ENCODE assay signal across 15 cellular contexts in the genomic region with DNA sequence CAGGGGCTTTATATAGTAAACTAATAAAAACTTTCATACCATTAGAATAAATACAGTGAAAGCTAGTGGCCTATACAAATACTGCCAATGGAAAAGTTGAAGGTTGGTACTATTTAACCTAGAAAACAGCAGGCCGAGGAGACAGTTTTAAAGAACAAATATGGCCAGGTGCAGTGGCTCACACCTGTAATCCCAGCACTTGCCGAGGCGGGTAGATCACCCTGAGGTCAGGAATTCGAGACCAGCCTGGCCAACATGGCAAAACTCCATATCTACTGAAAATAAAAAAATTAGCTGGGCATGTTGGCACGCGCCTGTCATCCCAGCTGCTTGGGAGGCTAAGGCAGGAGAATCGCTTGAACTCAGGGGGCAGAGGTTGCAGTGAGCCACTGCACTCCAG. TPM values are rescaled to one million over a fixed set of nuclear protein-coding genes. Genes with fewer than 3 reads are reported as not detected.
A peak's percentile ranks its signal among the peaks of the same experiment; 100 is the strongest.
DNase-seq lines count a peak whose midpoint lies in the region; ATAC-seq, FAIRE-seq and TF ChIP-seq lines count a peak whose summit lies in the region.
"Had no signal": no experiment of that assay in that cellular context is flagged by ENCODE, and none has a peak within 500 bp of the region (broad histone marks: within the 10 kb centered on the region; RNA-seq: fewer than 3 reads in every experiment).

No MANE protein-coding gene starts in this region.

- no peak overlapping the region for H3K27ac ChIP-seq in keratinocyte (ENCODE audit: control insufficient read depth, insufficient read depth, low read length)

- H2AFZ ChIP-seq in keratinocyte (ENCODE audit: control insufficient read depth, low read length) = no peak overlapping the region

- DNase-seq in NCI-H748 (lab: John Stamatoyannopoulos, UW; ENCODE audit: unreplicated experiment) = peak; percentile 52
- no peak for DNase-seq in NCI-H748 treated with DMSO at 0.1 percent for 48 hours (lab: John Stamatoyannopoulos, UW)
- DNase-seq in LNCaP clone FGC (ENCODE audit: low read depth) = peak; percentile 67
- no peak for DNase-seq in keratinocyte (ENCODE audit: low read depth, low spot score)
- DNase-seq in DMS 273 treated with DMSO at 0.1 percent for 48 hours (lab: John Stamatoyannopoulos, UW) = no peak
- no peak for DNase-seq in NCI-H2029 (lab: John Stamatoyannopoulos, UW)
- DNase-seq: CD4-positive, alpha-beta T cell; DMS153; GF-D8 had no signal

- TF ChIP-seq CTCF in LNCaP clone FGC (IDR thresholded peaks at IDR 0.05; ENCODE audit: control insufficient read depth, extremely low read depth, insufficient read depth) = no peak
- TF ChIP-seq CTCF in keratinocyte (optimal IDR thresholded peaks at IDR 0.05 in 1 of 3, IDR thresholded peaks at IDR 0.05 in 1 of 3, conservative IDR thresholded peaks at IDR 0.05 in 1 of 3; ENCODE audit: extremely low read depth in 1 of 3, insufficient read depth in 2 of 3, low read length in 3 of 3) = no peak

- H3K4me3 ChIP-seq in LNCaP clone FGC (ENCODE audit: low read depth, low read length) (no peak overlapping the region), keratinocyte (ENCODE audit: control insufficient read depth in 2 of 3, extremely low read depth in 1 of 3, insufficient read depth in 2 of 3, low read depth in 1 of 3, low read length in 3 of 3) (no peak overlapping the region)
- H3K4me3 ChIP-seq: HAP-1 had no signal

- dilution Hi-C loops in keratinocyte (cut with MboI; ENCODE audit: extremely low pct_ligation_motif_present, low sequenced_read_pairs) = no loop called here

- H3K79me2 ChIP-seq in keratinocyte (ENCODE audit: control insufficient read depth, insufficient read depth, low read length) = no peaks in the 10 kb centered on the region

- no peaks in the 10 kb centered on the region for H3K9me1 ChIP-seq in keratinocyte (ENCODE audit: control insufficient read depth, extremely low read depth, insufficient read depth, low read length)

- H3K9ac ChIP-seq in keratinocyte (ENCODE audit: control insufficient read depth, extremely low read depth, insufficient read depth, low read length) = no peak overlapping the region

- peak; percentile 29 for FAIRE-seq in keratinocyte (lab: Jason Lieb, UNC)
- FAIRE-seq: GM19239, H1, HTR-8/SVneo had no signal

- H3K4me2 ChIP-seq in keratinocyte (ENCODE audit: control insufficient read depth, extremely low read depth, insufficient read depth, low read depth, low read length) = no peak overlapping the region

- ATAC-seq in HG03097 (IDR thresholded peaks at IDR 0.05; ENCODE audit: low FRiP score, unreplicated experiment) = no peak

- no peaks in the 10 kb centered on the region for H3K27me3 ChIP-seq in keratinocyte (ENCODE audit: control insufficient read depth, extremely low read depth, insufficient read depth, low read length)

- no peaks in the 10 kb centered on the region for H3K9me3 ChIP-seq in keratinocyte (ENCODE audit: control insufficient read depth, low read depth, low read length)
- H3K9me3 ChIP-seq: HAP-1 had no signal

- peaks cover 17% of the 10 kb centered on the region for H3K4me1 ChIP-seq in keratinocyte (ENCODE audit: control insufficient read depth, extremely low read depth, insufficient read depth, low read length)
- H3K4me1 ChIP-seq: HAP-1 had no signal

- no peaks in the 10 kb centered on the region for H4K20me1 ChIP-seq in keratinocyte (ENCODE audit: control insufficient read depth, extremely low read depth, insufficient read depth, low read length)

- H3K36me3 ChIP-seq in keratinocyte (ENCODE audit: control insufficient read depth in 2 of 2, extremely low read depth in 1 of 2, insufficient read depth in 2 of 2, low read length in 2 of 2) = no peaks in the 10 kb centered on the region
- H3K36me3 ChIP-seq: HAP-1 had no signal

RNA-seq across cellular contexts. Expression of a gene that starts 24.8 kb away (rescaled TPM):
- polyA plus RNA-seq in keratinocyte = not detected in 3 replicates
- polyA plus RNA-seq in keratinocyte (2011; ENCODE audit: low read depth) = not detected
- polyA plus RNA-seq in keratinocyte (2011; cell fraction: cytosol; rRNA removed) = not detected in 2 replicates
- polyA plus RNA-seq in keratinocyte (2011; cell fraction: nucleus; rRNA removed) = not detected in 2 replicates
- polyA plus RNA-seq in keratinocyte (2012; ENCODE audit: low replicate concordance) = not detected in 2 replicates
- 0.93 TPM in 1 of 3 replicates, not detected in the others for polyA minus RNA-seq in keratinocyte
- polyA minus RNA-seq in keratinocyte (2011; cell fraction: cytosol; rRNA and poly(A)+ RNA removed) = not detected
- polyA minus RNA-seq in keratinocyte (2011; cell fraction: nucleus; rRNA and poly(A)+ RNA removed) = not detected in 2 replicates
- polyA plus RNA-seq: BJ, H1 had no signal

RNA-seq across cellular contexts. Expression of a gene that starts 25.9 kb away (rescaled TPM):
- polyA plus RNA-seq in keratinocyte = 20.7 to 59.1 TPM (median 51.6 TPM) in 3 replicates
- polyA plus RNA-seq in keratinocyte (2011; ENCODE audit: low read depth) = 15.4 TPM
- polyA plus RNA-seq in keratinocyte (2011; cell fraction: cytosol; rRNA removed) = 7.9 and 16.5 TPM in 2 replicates
- polyA plus RNA-seq in keratinocyte (2011; cell fraction: nucleus; rRNA removed) = 165 and 203 TPM in 2 replicates
- 14.2 and 26.9 TPM in 2 replicates for polyA plus RNA-seq in keratinocyte (2012; ENCODE audit: low replicate concordance)
- polyA minus RNA-seq in keratinocyte = 4.2 to 23.0 TPM (median 14.0 TPM) in 3 replicates
- 2.5 TPM for polyA minus RNA-seq in keratinocyte (2011; cell fraction: cytosol; rRNA and poly(A)+ RNA removed)
- polyA minus RNA-seq in keratinocyte (2011; cell fraction: nucleus; rRNA and poly(A)+ RNA removed) = 25.9 and 38.6 TPM in 2 replicates

Comparison
In these comparisons a context has a peak if more than half of its experiments do, and no peak if none do; other contexts are left out.
1. DNase-seq: peak in NCI-H748 (single experiment) and LNCaP clone FGC (single experiment); none in NCI-H748 treated with DMSO at 0.1 percent for 48 hours (single experiment), keratinocyte (single experiment), DMS 273 treated with DMSO at 0.1 percent for 48 hours (single experiment) and NCI-H2029 (single experiment).